In genomic region chr5:132315529-132316067, GRCh38 we compare ENCODE assay signal across 26 cellular contexts. TPM values are rescaled to one million over a fixed set of nuclear protein-coding genes. Genes with fewer than 3 reads are reported as not detected.
A peak's percentile ranks its signal among the peaks of the same experiment; 100 is the strongest.
DNase-seq lines count a peak whose midpoint lies in the region; ATAC-seq, FAIRE-seq and TF ChIP-seq lines count a peak whose summit lies in the region.
"Had no signal": no experiment of that assay in that cellular context is flagged by ENCODE, and none has a peak within 500 bp of the region (broad histone marks: within the 10 kb centered on the region; RNA-seq: fewer than 3 reads in every experiment).

No MANE protein-coding gene starts in this region.

- H3K9ac ChIP-seq in K562 (ENCODE audit: insufficient read depth in 1 of 2, low read depth in 2 of 2, low read length in 2 of 2), result peak overlapping the region; percentile 60 to 62; a peak in 3 of 4 replicates

- ATAC-seq in K562, result peak; percentile 82
- no peak for ATAC-seq in GM18505 (IDR thresholded peaks at IDR 0.05; ENCODE audit: unreplicated experiment)
- no peak for ATAC-seq in psoas muscle
- ATAC-seq: activated CD8-positive, alpha-beta T cell treated with anti-CD3 and anti-CD28 coated beads for 36 hours; activated naive CD4-positive, alpha-beta T cell treated with anti-CD3 and anti-CD28 coated beads, Interleukin-2, amount 50 U/mL, for 72 hours; gastroesophageal sphincter; stimulated activated naive CD8-positive, alpha-beta T cell treated with anti-CD3 and anti-CD28 coated beads, Interleukin-15, Interleukin-2, amounts not matched to agents 100 U/mL and 50 U/mL, for 24 hours had no signal

- peak; percentile 68 to 91 for TF ChIP-seq RAD21 in K562 (CRISPR knock-in tag; conservative IDR thresholded peaks at IDR 0.05 in 1 of 2, IDR thresholded peaks at IDR 0.05 in 1 of 2)

- peaks cover 5% of the 10 kb centered on the region for H3K9me1 ChIP-seq in K562 (ENCODE audit: control insufficient read depth, insufficient read depth, low read length)

- peak overlapping the region; percentile 74 for H3K4me2 ChIP-seq in K562 (ENCODE audit: insufficient read depth, low read length)
- H3K4me2 ChIP-seq: hepatocyte had no signal

- TF ChIP-seq CTCF in AG09309 (IDR thresholded peaks at IDR 0.05; ENCODE audit: control insufficient read depth, insufficient read depth, low read depth, low read length, missing control alignments) (peak; percentile 20), K562 (IDR thresholded peaks at IDR 0.05 in 2 of 3, conservative IDR thresholded peaks at IDR 0.05 in 1 of 3; ENCODE audit: insufficient read depth in 2 of 3, low read depth in 1 of 3, low read length in 3 of 3) (peak; percentile 54 to 79 (median 69)), D721Med (IDR thresholded peaks at IDR 0.05; ENCODE audit: insufficient read depth, missing control alignments) (no peak), psoas muscle (IDR thresholded peaks at IDR 0.05) (no peak)

- H3K27ac ChIP-seq in K562 (ENCODE audit: extremely low read depth, low read depth, low read length) (peak overlapping the region; percentile 75), psoas muscle (no peak overlapping the region)
- H3K27ac ChIP-seq: cardiac muscle cell, esophagus squamous epithelium, gastroesophageal sphincter, hepatocyte, thoracic aorta had no signal

- intact Hi-C loops in K562 (cut with micrococcal nuclease) (loop anchor here (1.0 to 5.0 kb wide), 6 partner anchors 43 to 250 kb away; partner anchors contain the start of gene SLC22A5), psoas muscle (cut with DNase I) (no loop called here)

- H3K27me3 ChIP-seq in K562 (ENCODE audit: control insufficient read depth in 2 of 2, insufficient read depth in 2 of 2, low read length in 2 of 2) (no peaks in the 10 kb centered on the region), psoas muscle (ENCODE audit: insufficient read depth in 3 of 3, low read length in 2 of 3) (no peaks in the 10 kb centered on the region)
- H3K27me3 ChIP-seq: cardiac muscle cell, esophagus squamous epithelium, gastroesophageal sphincter, hepatocyte, MG63, neutrophil had no signal

- H4K20me1 ChIP-seq in K562 (replicated peaks; ENCODE audit: control insufficient read depth, insufficient read depth, low read length), result no peaks in the 10 kb centered on the region

- H3K4me1 ChIP-seq in K562 (replicated peaks in 1 of 2; ENCODE audit: control insufficient read depth in 2 of 2, insufficient read depth in 2 of 2, low read length in 2 of 2) (peaks cover 70 to 73% of the 10 kb centered on the region in 2 experiments), psoas muscle (peaks cover 29% of the 10 kb centered on the region)

- POLR2A ChIA-PET in K562 (lab: Yijun Ruan, JAX), result interaction anchor here (0.6 to 3.5 kb wide), 10 partner anchors 10 to 394 kb away, joined by 3 to 12 read pairs (median 4); no protein-coding TSS in a partner anchor

- TF ChIP-seq EP300 in K562 (IDR thresholded peaks at IDR 0.05; ENCODE audit: low read length), result peak; percentile 93

- TF ChIP-seq POLR2A in K562 (conservative IDR thresholded peaks at IDR 0.05), result no peak
- no peak for TF ChIP-seq POLR2A in GM18505 (IDR thresholded peaks at IDR 0.05; ENCODE audit: borderline replicate concordance, extremely low read depth, insufficient read depth, insufficient read length)

- DNase-seq in AG09309 (ENCODE audit: low read depth) (no peak), HUDEP-2 (lab: John Stamatoyannopoulos, UW; ENCODE audit: unreplicated experiment in 76 of 76) (peak in 73 of 76 experiments; percentile 15 to 90 (median 72)), K562 (ENCODE audit: extremely low read depth in 1 of 4, low spot score in 3 of 4) (peak; percentile 93 to 96 (median 95)), islet precursor cell (peak; percentile 35), NCI-H524 (lab: John Stamatoyannopoulos, UW) (no peak), D721Med (ENCODE audit: insufficient read length, low spot score) (no peak), psoas muscle (no peak)
- DNase-seq: activated CD8-positive, alpha-beta T cell treated with anti-CD3 and anti-CD28 coated beads for 36 hours; cortex of kidney; DMS79; esophagus squamous epithelium; GDM1; immature natural killer cell; MG63; NCI-H2081; NCI-H2227 treated with DMSO at 0.1 percent for 48 hours; NCI-H748 treated with DMSO at 0.1 percent for 48 hours; stimulated activated naive CD8-positive, alpha-beta T cell treated with anti-CD3 and anti-CD28 coated beads, Interleukin-15, Interleukin-2, amounts not matched to agents 100 U/mL and 50 U/mL, for 24 hours had no signal

- H3K4me3 ChIP-seq in AG09309 (ENCODE audit: control insufficient read depth, low read depth, low read length) (no peak overlapping the region), K562 (no peak overlapping the region), psoas muscle (no peak overlapping the region)
- H3K4me3 ChIP-seq: cardiac muscle cell, esophagus squamous epithelium, gastroesophageal sphincter, hepatocyte, MG63, thoracic aorta had no signal

- H2AFZ ChIP-seq in K562 (ENCODE audit: low read depth, low read length), result peak overlapping the region; percentile 56
- H2AFZ ChIP-seq: hepatocyte had no signal

- peaks cover 38% of the 10 kb centered on the region for H3K36me3 ChIP-seq in K562 (ENCODE audit: control insufficient read depth, insufficient read depth, low read length)
- H3K36me3 ChIP-seq in psoas muscle (ENCODE audit: insufficient read depth in 1 of 2, low read depth in 1 of 2), result peaks cover 9 to 25% of the 10 kb centered on the region in 2 donors
- H3K36me3 ChIP-seq: cardiac muscle cell, esophagus squamous epithelium, MG63, thoracic aorta had no signal

- 6% methylated on average over 4 of the region's 5 CpGs for WGBS in K562 (ENCODE audit: insufficient coverage, low coverage, missing lambda C conversion rate)
- WGBS in psoas muscle, 3 donors, result 77 to 84% (median 83%) methylated on average over 5 of the region's 5 CpGs

- in situ Hi-C loops in K562 (cut with MboI), result loop anchor here (5.0 kb wide), 1 partner anchor 248 kb away; no protein-coding TSS in a partner anchor

- H3K9me3 ChIP-seq in K562 (replicated peaks; ENCODE audit: control insufficient read depth, insufficient read depth, low read depth, low read length) (no peaks in the 10 kb centered on the region), psoas muscle (no peaks in the 10 kb centered on the region)
- H3K9me3 ChIP-seq: esophagus squamous epithelium, gastroesophageal sphincter, MG63, neutrophil, thoracic aorta had no signal

- CTCF ChIA-PET in K562 (lab: Yijun Ruan, JAX; ENCODE audit: low intra/inter-chr PET ratio), result interaction anchor here (0.7 to 2.4 kb wide), 5 partner anchors 14 to 252 kb away, joined by 3 to 25 read pairs (median 11); no protein-coding TSS in a partner anchor

- no TSS peak for BruUV-seq in K562 (replicated peaks; lab: Mats Ljungman, UMichigan)

- FAIRE-seq in K562 (lab: Jason Lieb, UNC), result peak; percentile 98
- no peak for FAIRE-seq in D721Med (lab: Jason Lieb, UNC)
- FAIRE-seq: A204.1 had no signal

- H3K79me2 ChIP-seq in K562 (ENCODE audit: control insufficient read depth, insufficient read depth, low read length), result peaks cover 20% of the 10 kb centered on the region; the same call in 1 of the 3 replicates
- H3K79me2 ChIP-seq: hepatocyte had no signal

RNA-seq across cellular contexts. Expression of gene SLC22A4, which starts 21.4 kb away (rescaled TPM):
- 10.8 and 13.1 TPM in 2 replicates for total RNA-seq in K562 (2011; cell fraction: chromatin; rRNA removed; ENCODE audit: low replicate concordance)
- total RNA-seq in K562 (2011; cell fraction: nucleolus; rRNA removed), result 15.8 and 21.3 TPM in 2 replicates
- 10.2 and 12.6 TPM in 2 replicates for total RNA-seq in K562 (2011; cell fraction: nucleoplasm; rRNA removed)
- 6.5 and 7.9 TPM in 2 replicates for total RNA-seq in K562 (2014; rRNA removed)
- total RNA-seq in K562 (2014; rRNA removed; fragmentation: Illumina TruSeq; extraction: Trizol), result 5.7 and 6.2 TPM in 2 replicates
- total RNA-seq in K562 (2015; rRNA removed; fragmentation: Illumina TruSeq; extraction: Trizol), result 4.5 and 4.8 TPM in 2 replicates
- 7.6 and 9.6 TPM in 2 replicates for total RNA-seq in K562 (2021)
- 5.2 and 9.5 TPM in 2 replicates for polyA plus RNA-seq in K562 (2011; rRNA removed)
- polyA plus RNA-seq in K562 (2011; cell fraction: cytosol; rRNA removed), result 3.8 and 8.4 TPM in 2 replicates
- polyA plus RNA-seq in K562 (2011; cell fraction: nucleus; rRNA removed), result 9.1 and 22.6 TPM in 2 replicates
- 1.1 and 2.8 TPM in 2 replicates for polyA plus RNA-seq in K562 (2012)
- polyA plus RNA-seq in K562 (2014; fragmentation: Illumina TruSeq; extraction: Trizol), result 5.8 and 6.1 TPM in 2 replicates
- polyA plus RNA-seq in K562 (2014; fragmentation: Nextera tagmentation; extraction: Ambion mirVana), result 1 to 10 TPM; 2.7 to 2.9 TPM
- polyA plus RNA-seq in K562 (2014; rRNA removed), result 6.0 and 7.0 TPM in 2 replicates
- 4.2 and 9.2 TPM in 2 replicates for polyA minus RNA-seq in K562 (2011; rRNA and poly(A)+ RNA removed)
- polyA minus RNA-seq in K562 (2011; cell fraction: cytosol; rRNA and poly(A)+ RNA removed), result 4.4 and 7.5 TPM in 2 replicates
- 7.0 and 13.3 TPM in 2 replicates for polyA minus RNA-seq in K562 (2011; cell fraction: nucleus; rRNA and poly(A)+ RNA removed)
- total RNA-seq in psoas muscle, result 10 to 100 TPM in 1 of 4 donors, 1 to 10 TPM in 3; 1.9 to 14.0 (median 2.7) TPM
- polyA plus RNA-seq in psoas muscle, result 10 to 100 TPM in 1 of 3 donors, 1 to 10 TPM in 2; 1.1 to 17.5 (median 5.6) TPM
- polyA plus RNA-seq: immature natural killer cell had no signal

RNA-seq across cellular contexts. Expression of gene SLC22A5, which starts 53.9 kb away (rescaled TPM):
- 50.2 and 52.9 TPM in 2 replicates for total RNA-seq in K562 (2011; cell fraction: chromatin; rRNA removed; ENCODE audit: low replicate concordance)
- 43.7 and 56.8 TPM in 2 replicates for total RNA-seq in K562 (2011; cell fraction: nucleolus; rRNA removed)
- 53.5 and 62.8 TPM in 2 replicates for total RNA-seq in K562 (2011; cell fraction: nucleoplasm; rRNA removed)
- total RNA-seq in K562 (2014; rRNA removed), result 7.0 and 9.9 TPM in 2 replicates
- total RNA-seq in K562 (2014; rRNA removed; fragmentation: Illumina TruSeq; extraction: Trizol), result 7.3 and 8.3 TPM in 2 replicates
- total RNA-seq in K562 (2015; rRNA removed; fragmentation: Illumina TruSeq; extraction: Trizol), result 6.3 and 6.9 TPM in 2 replicates
- 11.5 and 13.3 TPM in 2 replicates for total RNA-seq in K562 (2021)
- polyA plus RNA-seq in K562 (2011; rRNA removed), result 16.6 and 18.9 TPM in 2 replicates
- polyA plus RNA-seq in K562 (2011; cell fraction: cytosol; rRNA removed), result 19.7 and 24.6 TPM in 2 replicates
- 77.0 and 105 TPM in 2 replicates for polyA plus RNA-seq in K562 (2011; cell fraction: nucleus; rRNA removed)
- 5.5 and 7.3 TPM in 2 replicates for polyA plus RNA-seq in K562 (2012)
- 12.5 and 15.7 TPM in 2 replicates for polyA plus RNA-seq in K562 (2014; fragmentation: Illumina TruSeq; extraction: Trizol)
- polyA plus RNA-seq in K562 (2014; fragmentation: Nextera tagmentation; extraction: Ambion mirVana), result 1 to 10 TPM; 3.0 to 3.3 TPM
- 8.4 and 9.0 TPM in 2 replicates for polyA plus RNA-seq in K562 (2014; rRNA removed)
- 15.8 TPM in 2 replicates for polyA minus RNA-seq in K562 (2011; rRNA and poly(A)+ RNA removed)
- 8.6 and 11.3 TPM in 2 replicates for polyA minus RNA-seq in K562 (2011; cell fraction: cytosol; rRNA and poly(A)+ RNA removed)
- polyA minus RNA-seq in K562 (2011; cell fraction: nucleus; rRNA and poly(A)+ RNA removed), result 15.1 and 16.0 TPM in 2 replicates
- total RNA-seq in psoas muscle, result 100 to 1,000 TPM in 1 of 4 donors, 10 to 100 TPM in 3; 26.6 to 145 (median 74.7) TPM
- 10 to 100 TPM; 37.7 to 93.7 (median 60.6) TPM for polyA plus RNA-seq in psoas muscle

RNA-seq across cellular contexts. Expression of gene PDLIM4, which starts 58.1 kb away (rescaled TPM):
- total RNA-seq in K562 (2011; cell fraction: chromatin; rRNA removed; ENCODE audit: low replicate concordance), result 15.3 and 55.6 TPM in 2 replicates
- 40.3 and 43.7 TPM in 2 replicates for total RNA-seq in K562 (2011; cell fraction: nucleolus; rRNA removed)
- total RNA-seq in K562 (2011; cell fraction: nucleoplasm; rRNA removed), result 22.2 and 23.8 TPM in 2 replicates
- 13.1 and 22.8 TPM in 2 replicates for total RNA-seq in K562 (2014; rRNA removed)
- total RNA-seq in K562 (2014; rRNA removed; fragmentation: Illumina TruSeq; extraction: Trizol), result 3.5 and 4.5 TPM in 2 replicates
- 12.1 and 12.3 TPM in 2 replicates for total RNA-seq in K562 (2015; rRNA removed; fragmentation: Illumina TruSeq; extraction: Trizol)
- 31.5 and 32.8 TPM in 2 replicates for total RNA-seq in K562 (2021)
- 13.6 and 17.2 TPM in 2 replicates for polyA plus RNA-seq in K562 (2011; rRNA removed)
- 29.6 and 178 TPM in 2 replicates for polyA plus RNA-seq in K562 (2011; cell fraction: cytosol; rRNA removed)
- 34.4 and 101 TPM in 2 replicates for polyA plus RNA-seq in K562 (2011; cell fraction: nucleus; rRNA removed)
- polyA plus RNA-seq in K562 (2012), result 25.0 and 31.0 TPM in 2 replicates
- 28.9 and 44.6 TPM in 2 replicates for polyA plus RNA-seq in K562 (2014; fragmentation: Illumina TruSeq; extraction: Trizol)
- polyA plus RNA-seq in K562 (2014; fragmentation: Nextera tagmentation; extraction: Ambion mirVana), result under 1 TPM; 0.28 to 0.73 TPM
- polyA plus RNA-seq in K562 (2014; rRNA removed), result 14.0 and 21.3 TPM in 2 replicates
- 3.7 and 7.8 TPM in 2 replicates for polyA minus RNA-seq in K562 (2011; rRNA and poly(A)+ RNA removed)
- polyA minus RNA-seq in K562 (2011; cell fraction: cytosol; rRNA and poly(A)+ RNA removed), result 29.4 and 30.8 TPM in 2 replicates
- polyA minus RNA-seq in K562 (2011; cell fraction: nucleus; rRNA and poly(A)+ RNA removed), result 19.0 and 26.5 TPM in 2 replicates
- 1 to 10 TPM; 3.2 to 6.6 (median 5.6) TPM for total RNA-seq in psoas muscle
- 1 to 10 TPM; 1.8 to 6.4 (median 3.0) TPM for polyA plus RNA-seq in psoas muscle
- total RNA-seq: activated CD8-positive, alpha-beta T cell treated with anti-CD3 and anti-CD28 coated beads for 36 hours; activated naive CD4-positive, alpha-beta T cell treated with anti-CD3 and anti-CD28 coated beads, Interleukin-2, amount 50 U/mL, for 72 hours had no signal
- polyA plus RNA-seq: immature natural killer cell had no signal

Comparison
In these comparisons a context has a peak if more than half of its experiments do, and no peak if none do; other contexts are left out.
1. DNase-seq: peak in HUDEP-2 (73 of 76), K562 (4 of 4) and islet precursor cell (single experiment); none in AG09309 (single experiment), NCI-H524 (0 of 2), D721Med (single experiment) and psoas muscle (0 of 2).
2. CTCF ChIP-seq: peak in AG09309 (single experiment) and K562 (3 of 3); none in D721Med (single experiment) and psoas muscle (single experiment).